ENCODE assay signal across 8 cellular contexts in the genomic region with DNA sequence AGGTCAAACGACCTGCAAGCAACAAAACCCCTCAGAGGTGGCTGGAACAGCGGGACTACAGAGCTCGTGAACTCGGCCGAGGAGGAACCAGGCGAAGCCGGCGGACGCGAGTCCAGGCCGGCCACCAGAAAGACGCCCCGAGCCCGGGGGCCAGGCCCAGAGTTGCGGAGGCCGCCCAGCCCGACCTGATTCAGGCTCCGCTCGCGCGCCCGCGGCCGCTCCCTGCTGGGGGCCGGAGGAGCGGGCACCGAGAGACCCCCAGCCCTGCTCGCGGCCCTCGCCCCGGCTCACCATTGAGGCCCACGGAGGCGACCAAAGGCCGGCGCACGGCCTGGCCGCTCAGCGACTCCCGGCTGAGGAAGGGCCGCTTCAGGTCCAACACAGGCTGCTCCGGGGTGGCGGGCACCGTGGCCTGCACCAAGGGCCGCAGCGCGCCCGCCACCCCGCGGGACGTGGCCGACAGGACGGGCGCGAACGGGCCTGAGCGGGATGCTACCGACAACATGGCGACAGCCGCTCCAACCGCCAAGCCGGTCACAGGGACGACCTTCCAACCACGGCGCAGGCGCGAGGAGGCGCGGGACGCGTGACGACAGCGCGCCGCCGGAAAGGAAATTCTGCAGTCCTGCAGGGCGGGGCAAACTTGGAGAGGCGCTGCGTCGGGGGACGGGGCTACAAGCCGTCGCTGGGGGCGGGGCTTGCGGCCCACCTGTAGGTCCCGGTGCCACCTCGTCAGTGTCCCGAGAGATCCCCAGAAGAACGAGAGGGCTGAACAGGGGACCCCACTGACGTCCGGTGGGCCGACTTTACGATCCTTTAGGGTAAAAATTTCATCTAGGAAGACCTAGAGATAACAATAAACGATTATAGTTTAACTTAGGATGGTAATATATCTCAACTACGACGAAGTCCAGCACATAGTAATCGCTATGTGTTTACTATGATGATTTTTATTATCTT. TPM values are rescaled to one million over a fixed set of nuclear protein-coding genes. Genes with fewer than 3 reads are reported as not detected.
DNase-seq lines count a peak whose midpoint lies in the region; ATAC-seq and TF ChIP-seq lines count a peak whose summit lies in the region.

A gene (minus strand): TSS at position 538 of the 960 bp plus-strand sequence. CDS start 33 bp downstream, at position 505.

- intact Hi-C loops in mammary epithelial cell (cut with micrococcal nuclease), result loop anchor here (10.0 kb wide), 1 partner anchor 502 kb away; a partner anchor contains a TSS

- H3K9me3 ChIP-seq in mammary epithelial cell (replicated peaks; ENCODE audit: insufficient read depth, low read length) (no peaks in the 10 kb centered on the region), iPS-20b (ENCODE audit: insufficient read depth, low read depth, low read length) (no peaks in the 10 kb centered on the region)

- TF ChIP-seq CTCF in WI38 (IDR thresholded peaks at IDR 0.05; ENCODE audit: low read depth, low read length) (no peak), mammary epithelial cell (conservative IDR thresholded peaks at IDR 0.05 in 1 of 2, IDR thresholded peaks at IDR 0.05 in 1 of 2; ENCODE audit: extremely low read depth in 1 of 2, insufficient read depth in 1 of 2, low read depth in 1 of 2, low read length in 2 of 2) (peak in 1 of 2 donors; percentile 2)

- H3K27ac ChIP-seq in mammary epithelial cell (ENCODE audit: insufficient read depth, low read depth, low read length) (peak within 1 kb of the TSS; percentile 81), iPS-20b (ENCODE audit: low read length) (peak within 1 kb of the TSS; percentile 27), skin epidermis (peak within 1 kb of the TSS; percentile 81 to 100 (median 96))

- H4K20me1 ChIP-seq in mammary epithelial cell (ENCODE audit: insufficient read depth, low read length), result peaks cover 10% of the 10 kb centered on the region

- peak within 1 kb of the TSS; percentile 93 for H3K9ac ChIP-seq in mammary epithelial cell (ENCODE audit: insufficient read depth, low read length)
- H3K9ac ChIP-seq in iPS-20b (ENCODE audit: low read depth, low read length), result peak within 1 kb of the TSS; percentile 96

- BruUV-seq in mammary epithelial cell (replicated peaks; lab: Mats Ljungman, UMichigan), result no TSS peak

- DNase-seq in AG08396 (ENCODE audit: low spot score) (peak; percentile 97), NCI-H2227 treated with DMSO at 0.1 percent for 48 hours (lab: John Stamatoyannopoulos, UW) (peak; percentile 100), mammary epithelial cell (peak; percentile 86)

- H3K79me2 ChIP-seq in mammary epithelial cell (ENCODE audit: insufficient read depth, low read length), result peaks cover 50% of the 10 kb centered on the region

- H3K4me1 ChIP-seq in mammary epithelial cell (ENCODE audit: insufficient read depth, low read length), result no peaks in the 10 kb centered on the region
- H3K4me1 ChIP-seq in iPS-20b (ENCODE audit: insufficient read depth, low read length), result peaks cover 18% of the 10 kb centered on the region

- TF ChIP-seq POLR2A in GM18951 (IDR thresholded peaks at IDR 0.05; ENCODE audit: extremely low read depth, insufficient read depth, insufficient read length), result peak; percentile 67

- peak within 1 kb of the TSS; percentile 96 for H2AFZ ChIP-seq in mammary epithelial cell (ENCODE audit: low read depth, low read length)

- peak; percentile 94 for ATAC-seq in HG03175 (IDR thresholded peaks at IDR 0.05; ENCODE audit: unreplicated experiment)

- in situ Hi-C loops in GM18951 (cut with MboI; ENCODE audit: low sequenced_read_pairs, unreplicated experiment) (no loop called here), mammary epithelial cell (cut with MboI; ENCODE audit: low sequenced_read_pairs in 2 of 2) (no loop called here)

- peak within 1 kb of the TSS; percentile 82 for H3K4me2 ChIP-seq in mammary epithelial cell (ENCODE audit: insufficient read depth, low read depth, low read length)

- dilution Hi-C loops in mammary epithelial cell (cut with HindIII; ENCODE audit: low sequenced_read_pairs), result no loop called here

- CTCF ChIA-PET in mammary epithelial cell (lab: Charles Lee; ENCODE audit: low non-redundant PET), result no interaction called here

- H3K4me3 ChIP-seq in WI38 (ENCODE audit: low read depth, low read length) (peak within 1 kb of the TSS; percentile 77), mammary epithelial cell (replicated peaks in 1 of 3; ENCODE audit: insufficient read depth in 1 of 3, low read depth in 2 of 3, low read length in 3 of 3) (peak within 1 kb of the TSS; percentile 75 to 81 (median 76)), iPS-20b (ENCODE audit: low read length) (peak within 1 kb of the TSS; percentile 87), skin epidermis (peak within 1 kb of the TSS; percentile 73 to 99 (median 92))

- 5% methylated on average over 35 of the region's 96 CpGs for WGBS in mammary epithelial cell (ENCODE audit: low coverage, missing lambda C conversion rate)

- no peaks in the 10 kb centered on the region for H3K27me3 ChIP-seq in mammary epithelial cell (ENCODE audit: insufficient read depth, low read length)
- H3K27me3 ChIP-seq in iPS-20b (ENCODE audit: insufficient read depth, low read length), result no peaks in the 10 kb centered on the region

- peaks cover 2% of the 10 kb centered on the region for H3K36me3 ChIP-seq in mammary epithelial cell (ENCODE audit: insufficient read depth, low read length)
- H3K36me3 ChIP-seq in iPS-20b (ENCODE audit: insufficient read depth, low read depth, low read length), result peaks cover 9% of the 10 kb centered on the region; the same call in 1 of the 2 replicates

RNA-seq across cellular contexts. Expression of the gene that starts here (rescaled TPM):
- 10 to 100 TPM; 27.0 to 35.3 TPM for total RNA-seq in mammary epithelial cell
- polyA plus RNA-seq in mammary epithelial cell, result 49.3 TPM
- 57.9 TPM for polyA minus RNA-seq in mammary epithelial cell

Comparison
In these comparisons a context has a peak if more than half of its experiments do, and no peak if none do; other contexts are left out.
1. Peak in every context shown above with its lines: DNase-seq, ATAC-seq, H3K4me3 ChIP-seq and H3K27ac ChIP-seq.
2. H3K27ac ChIP-seq: peak in every context shown above with its lines; median percentile 96 in skin epidermis; 81 in mammary epithelial cell; 27 in iPS-20b.